Comparison of ENCODE assay signal across 9 cellular contexts in the genomic region with DNA sequence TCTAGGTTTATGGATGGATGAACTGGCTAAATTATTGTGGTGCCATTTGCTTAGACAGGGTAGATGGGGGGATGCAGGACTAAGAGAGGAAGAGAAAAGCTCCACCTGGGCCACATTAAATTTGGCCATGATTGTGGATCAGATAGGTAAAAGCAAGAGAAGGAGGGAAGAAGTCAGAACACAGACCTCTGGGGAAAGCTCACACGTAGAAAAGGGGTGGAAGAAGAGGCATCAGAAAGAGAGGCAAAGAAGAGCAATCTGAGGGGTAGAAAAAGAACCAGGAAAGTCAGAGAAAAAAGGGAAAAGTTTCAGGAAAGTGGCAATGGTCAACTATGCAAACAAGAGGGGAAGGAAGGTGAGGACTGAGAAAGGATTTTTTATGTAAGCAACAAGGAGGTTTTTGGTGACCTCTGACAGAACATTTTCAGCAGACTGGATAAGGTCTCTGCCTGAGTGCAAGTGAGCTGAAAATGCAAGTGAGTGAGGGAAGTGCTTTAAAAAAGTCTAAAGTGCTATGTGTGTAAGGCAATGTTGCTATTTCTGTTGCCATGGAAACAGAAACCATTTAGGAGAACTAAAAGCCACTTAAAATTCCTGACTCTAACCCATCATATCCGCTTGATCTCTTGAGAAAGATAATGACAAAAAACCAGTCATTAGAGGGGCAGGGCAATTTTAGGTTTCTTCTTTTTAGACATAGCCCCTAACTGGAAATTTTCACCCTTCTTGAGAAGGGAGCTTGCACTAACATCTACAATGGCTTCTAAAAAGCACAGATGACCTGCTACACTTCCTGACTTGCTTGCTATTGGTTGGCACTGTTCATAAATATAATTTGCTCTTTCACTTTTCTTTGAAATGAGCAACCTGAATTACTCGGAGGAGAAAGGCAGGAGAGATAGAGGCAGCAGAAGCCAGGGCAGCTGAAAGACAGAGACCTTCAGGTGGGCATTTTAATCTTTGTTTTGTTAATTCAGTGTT. TPM values are rescaled to one million over a fixed set of nuclear protein-coding genes. Genes with fewer than 3 reads are reported as not detected.
A peak's percentile ranks its signal among the peaks of the same experiment; 100 is the strongest.
DNase-seq lines count a peak whose midpoint lies in the region; ATAC-seq lines count a peak whose summit lies in the region.
"Had no signal": no experiment of that assay in that cellular context is flagged by ENCODE, and none has a peak within 500 bp of the region (broad histone marks: within the 10 kb centered on the region; RNA-seq: fewer than 3 reads in every experiment).

A gene with protein sequence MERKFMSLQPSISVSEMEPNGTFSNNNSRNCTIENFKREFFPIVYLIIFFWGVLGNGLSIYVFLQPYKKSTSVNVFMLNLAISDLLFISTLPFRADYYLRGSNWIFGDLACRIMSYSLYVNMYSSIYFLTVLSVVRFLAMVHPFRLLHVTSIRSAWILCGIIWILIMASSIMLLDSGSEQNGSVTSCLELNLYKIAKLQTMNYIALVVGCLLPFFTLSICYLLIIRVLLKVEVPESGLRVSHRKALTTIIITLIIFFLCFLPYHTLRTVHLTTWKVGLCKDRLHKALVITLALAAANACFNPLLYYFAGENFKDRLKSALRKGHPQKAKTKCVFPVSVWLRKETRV (plus strand): TSS at position 856 of the 981 bp plus-strand sequence. CDS start 52,889 bp downstream, outside the sequence.

- peak within 1 kb of the TSS; percentile 71 for H3K27ac ChIP-seq in right cardiac atrium (ENCODE audit: low read length)

- H3K4me1 Mint-ChIP-seq in activated CD4-positive, alpha-beta T cell treated with anti-CD3 and anti-CD28 coated beads for 36 hours: peaks cover 44% of the 10 kb centered on the region

- CTCF ChIA-PET in activated CD4-positive, alpha-beta T cell treated with anti-CD3 and anti-CD28 coated beads for 36 hours (lab: Charles Lee): interaction anchor here (1.1 to 1.5 kb wide), 3 partner anchors 56 to 319 kb away, joined by 3 to 5 read pairs (median 5); no protein-coding TSS in a partner anchor

- H3K4me3 ChIP-seq in right cardiac atrium (ENCODE audit: low read length): peak within 1 kb of the TSS; percentile 63

- H3K4me3 Mint-ChIP-seq in activated CD4-positive, alpha-beta T cell treated with anti-CD3 and anti-CD28 coated beads for 36 hours: peak within 1 kb of the TSS; percentile 60

- peak; percentile 14 for DNase-seq in activated CD4-positive, alpha-beta T cell treated with anti-CD3 and anti-CD28 coated beads for 36 hours
- no peak for DNase-seq in activated CD4-positive, alpha-beta T cell treated with anti-CD3 and anti-CD28 coated beads, Interleukin-2, amount 50 U/mL, for 48 hours
- DNase-seq in activated CD4-positive, alpha-beta T cell treated with anti-CD3 and anti-CD28 coated beads, Interleukin-2, amount 50 U/mL, for 1 hour: peak; percentile 13
- DNase-seq in right cardiac atrium (no peak), superior temporal gyrus (ENCODE audit: extremely low spot score) (peak; percentile 38), NCI-H1092 treated with DMSO at 0.1 percent for 48 hours (lab: John Stamatoyannopoulos, UW) (no peak), hippocampal formation (lab: John Stamatoyannopoulos, UW) (no peak)

- H3K9me3 Mint-ChIP-seq in activated CD4-positive, alpha-beta T cell treated with anti-CD3 and anti-CD28 coated beads for 36 hours (ENCODE audit: low read depth): no peaks in the 10 kb centered on the region

- no peaks in the 10 kb centered on the region for H3K27me3 Mint-ChIP-seq in activated CD4-positive, alpha-beta T cell treated with anti-CD3 and anti-CD28 coated beads for 36 hours

- H3K36me3 Mint-ChIP-seq in activated CD4-positive, alpha-beta T cell treated with anti-CD3 and anti-CD28 coated beads for 36 hours (ENCODE audit: low read depth): no peaks in the 10 kb centered on the region

- intact Hi-C loops in activated CD4-positive, alpha-beta T cell treated with anti-CD3 and anti-CD28 coated beads for 36 hours (cut with DNase I, micrococcal nuclease): loop anchor here (1.0 to 5.0 kb wide), 6 partner anchors 46 to 324 kb away; a partner anchor contains a TSS
- intact Hi-C loops in right cardiac atrium (cut with DNase I): no loop called here

- no peaks in the 10 kb centered on the region for H3K9me3 ChIP-seq in right cardiac atrium (ENCODE audit: control insufficient read depth, low read length)

- H3K4me1 ChIP-seq in right cardiac atrium (ENCODE audit: control insufficient read depth, insufficient read depth, low read length): peaks cover 2% of the 10 kb centered on the region

- POLR2A ChIA-PET in activated CD4-positive, alpha-beta T cell treated with anti-CD3 and anti-CD28 coated beads for 36 hours (lab: Charles Lee): interaction anchor here (0.5 to 0.6 kb wide), 2 partner anchors 10 to 558 kb away, joined by 3 to 4 read pairs; a partner anchor contains a TSS

- peak within 1 kb of the TSS; percentile 90 for H3K27ac Mint-ChIP-seq in activated CD4-positive, alpha-beta T cell treated with anti-CD3 and anti-CD28 coated beads for 36 hours

- peak; percentile 88 for ATAC-seq in activated CD4-positive, alpha-beta T cell treated with anti-CD3 and anti-CD28 coated beads for 36 hours
- ATAC-seq in HG03354 (IDR thresholded peaks at IDR 0.05; ENCODE audit: poor library complexity, severe bottlenecking, unreplicated experiment) (peak; percentile 81), right cardiac atrium (peak; percentile 64 to 68)

- no peaks in the 10 kb centered on the region for H3K27me3 ChIP-seq in right cardiac atrium (ENCODE audit: control insufficient read depth, insufficient read depth)

- WGBS in right cardiac atrium: 26% methylated on average over 3 of the region's 3 CpGs

RNA-seq across cellular contexts. Expression of the gene that starts here (rescaled TPM):
- total RNA-seq in activated CD4-positive, alpha-beta T cell treated with anti-CD3 and anti-CD28 coated beads for 36 hours: 1 to 10 TPM; 2.2 to 2.5 TPM
- total RNA-seq in right cardiac atrium: 10 to 100 TPM in 2 of 4 donors, 1 to 10 TPM in 2; 6.8 to 12.6 (median 9.9) TPM
- polyA plus RNA-seq in right cardiac atrium: 7.9 TPM
- polyA plus RNA-seq: BJ had no signal

Comparison
In these comparisons a context has a peak if more than half of its experiments do, and no peak if none do; other contexts are left out.
1. DNase-seq: peak in activated CD4-positive, alpha-beta T cell treated with anti-CD3 and anti-CD28 coated beads for 36 hours (single experiment), activated CD4-positive, alpha-beta T cell treated with anti-CD3 and anti-CD28 coated beads, Interleukin-2, amount 50 U/mL, for 1 hour (single experiment) and superior temporal gyrus (single experiment); none in activated CD4-positive, alpha-beta T cell treated with anti-CD3 and anti-CD28 coated beads, Interleukin-2, amount 50 U/mL, for 48 hours (0 of 2), right cardiac atrium (0 of 3), NCI-H1092 treated with DMSO at 0.1 percent for 48 hours (single experiment) and hippocampal formation (0 of 2).
2. intact Hi-C loops: an anchor here in activated CD4-positive, alpha-beta T cell treated with anti-CD3 and anti-CD28 coated beads for 36 hours (1.0 to 5.0 kb wide); none called in right cardiac atrium.
3. Peak in every context shown above with its lines, with median percentiles within 50 percentile points of each other: ATAC-seq.